In genomic region chr6:39312912-39313525, GRCh38 we compare ENCODE assay signal across 13 cellular contexts. TPM values are rescaled to one million over a fixed set of nuclear protein-coding genes. Genes with fewer than 3 reads are reported as not detected.
DNase-seq lines count a peak whose midpoint lies in the region; ATAC-seq, FAIRE-seq and TF ChIP-seq lines count a peak whose summit lies in the region.
"Had no signal": no experiment of that assay in that cellular context is flagged by ENCODE, and none has a peak within 500 bp of the region (broad histone marks: within the 10 kb centered on the region; RNA-seq: fewer than 3 reads in every experiment).

No MANE protein-coding gene starts in this region.

- H3K36me3 ChIP-seq in HUES64 (ENCODE audit: insufficient read depth, low read length): no peaks in the 10 kb centered on the region
- no peaks in the 10 kb centered on the region for H3K36me3 ChIP-seq in ascending aorta
- H3K36me3 ChIP-seq in stomach: no peaks in the 10 kb centered on the region
- H3K36me3 ChIP-seq: transverse colon had no signal

- H3K36me3 Mint-ChIP-seq in immature natural killer cell: no peaks in the 10 kb centered on the region

- DNase-seq in ascending aorta (ENCODE audit: low spot score in 2 of 2): peak in 1 of 2 donors; percentile 83
- DNase-seq in immature natural killer cell: no peak
- DNase-seq in stomach: no peak
- DNase-seq in frontal cortex (ENCODE audit: low spot score in 2 of 2): no peak
- no peak for DNase-seq in GM19238 (ENCODE audit: insufficient read length, low spot score)
- DNase-seq in GM13977 (ENCODE audit: low spot score): no peak
- DNase-seq: NCI-H1105 treated with DMSO at 0.1 percent for 48 hours, transverse colon had no signal

- peak overlapping the region; percentile 62 for H3K4me3 ChIP-seq in HUES64 (ENCODE audit: low read length)
- H3K4me3 ChIP-seq in ascending aorta: peak overlapping the region; percentile 46 to 71
- peak overlapping the region; percentile 30 to 49 (median 40) for H3K4me3 ChIP-seq in stomach

- H3K9ac ChIP-seq in HUES64 (ENCODE audit: low read depth, low read length): peak overlapping the region; percentile 68

- peaks cover 6 to 15% (median 9%) of the 10 kb centered on the region in 3 donors for H3K27me3 Mint-ChIP-seq in immature natural killer cell (ENCODE audit: low read depth in 3 of 3)

- no peak for TF ChIP-seq CTCF in ascending aorta (IDR thresholded peaks at IDR 0.05)
- no peak for TF ChIP-seq CTCF in stomach (IDR thresholded peaks at IDR 0.05)
- TF ChIP-seq CTCF in GM13977 (IDR thresholded peaks at IDR 0.05; ENCODE audit: extremely low read depth, insufficient read depth, missing control alignments): no peak

- H3K27ac ChIP-seq in HUES64 (ENCODE audit: low read depth, low read length): no peak overlapping the region
- peak overlapping the region; percentile 67 to 75 for H3K27ac ChIP-seq in ascending aorta
- H3K27ac ChIP-seq in stomach: no peak overlapping the region
- H3K27ac ChIP-seq: transverse colon had no signal

- no peaks in the 10 kb centered on the region for H3K9me3 ChIP-seq in HUES64 (ENCODE audit: insufficient read depth, low read depth, low read length)
- H3K9me3 ChIP-seq in ascending aorta: no peaks in the 10 kb centered on the region
- H3K9me3 ChIP-seq in stomach: no peaks in the 10 kb centered on the region
- H3K9me3 ChIP-seq: transverse colon had no signal

- in situ Hi-C loops in GM13977 (cut with MboI; ENCODE audit: low pct_unique_long_range_greater_than_20kb, low sequenced_read_pairs, unreplicated experiment): loop anchor here (25.0 kb wide), 2 partner anchors 326 to 451 kb away; no protein-coding TSS in a partner anchor

- no peak for TF ChIP-seq POLR2A in stomach (IDR thresholded peaks at IDR 0.05)

- H3K27ac Mint-ChIP-seq in immature natural killer cell: no peak overlapping the region

- intact Hi-C loops in ascending aorta (cut with DNase I): no loop called here
- intact Hi-C loops in stomach (cut with DNase I; ENCODE audit: low total_unique reads): loop anchor here (10.0 kb wide), 1 partner anchor 338 kb away; no protein-coding TSS in a partner anchor

- no peak for ATAC-seq in HG03135 (IDR thresholded peaks at IDR 0.05; ENCODE audit: unreplicated experiment)

- no peak for TF ChIP-seq EP300 in stomach (IDR thresholded peaks at IDR 0.05)

- no peaks in the 10 kb centered on the region for H3K9me3 Mint-ChIP-seq in immature natural killer cell

- H3K27me3 ChIP-seq in HUES64 (ENCODE audit: insufficient read depth, low read length): peaks cover 62% of the 10 kb centered on the region
- no peaks in the 10 kb centered on the region for H3K27me3 ChIP-seq in ascending aorta
- H3K27me3 ChIP-seq in stomach: peaks cover 5 to 79% (median 32%) of the 10 kb centered on the region in 3 donors

- 35% methylated on average over 45 of the region's 45 CpGs for WGBS in HUES64
- 3 to 17% (median 11%) methylated on average over 27 to 45 of the region's 45 CpGs for WGBS in stomach, 5 donors

- peak overlapping the region in 4 of 5 donors; percentile 46 to 76 (median 59) for H3K4me3 Mint-ChIP-seq in immature natural killer cell

- H3K4me1 Mint-ChIP-seq in immature natural killer cell: peaks cover 0 to 10% of the 10 kb centered on the region in 2 donors

- H3K4me1 ChIP-seq in HUES64 (ENCODE audit: insufficient read depth, low read length): no peaks in the 10 kb centered on the region; the same call in 1 of the 2 replicates
- H3K4me1 ChIP-seq in ascending aorta: peaks cover 0 to 6% of the 10 kb centered on the region in 2 donors
- peaks cover 13 to 26% (median 20%) of the 10 kb centered on the region in 4 donors for H3K4me1 ChIP-seq in stomach

- FAIRE-seq in frontal cortex (lab: Jason Lieb, UNC): no peak
- FAIRE-seq: D721Med, islet of Langerhans had no signal

RNA-seq across cellular contexts. Expression of gene KCNK17, which starts 1.2 kb away (rescaled TPM):
- polyA plus RNA-seq in HUES64 (2013, experiment 1 of 2): 1.2 TPM
- polyA plus RNA-seq in HUES64 (2013, experiment 2 of 2): 0.89 TPM
- total RNA-seq in ascending aorta (not detected), stomach (1 to 10 TPM in 1 of 5 donors, not detected in 4; 1.1 TPM), frontal cortex (0.41 TPM)
- polyA plus RNA-seq in immature natural killer cell (1 to 10 TPM in 1 of 3 donors, under 1 TPM in 1, not detected in 1; 0.53 to 1.1 TPM), stomach (under 1 TPM; 0.15 to 0.68 (median 0.46) TPM)
- total RNA-seq: T-helper 1 cell treated with Interleukin-12 subunit alpha and Interleukin-12 subunit beta and Interleukin-4 antibody, amounts not matched to agents 30 ng/mL and 1 ng/mL, for 36 hours had no signal

RNA-seq across cellular contexts. Expression of gene KCNK16, which starts 9.5 kb away (rescaled TPM):
- polyA plus RNA-seq in HUES64 (2013, experiment 1 of 2): not detected
- not detected for polyA plus RNA-seq in HUES64 (2013, experiment 2 of 2)
- total RNA-seq in ascending aorta: not detected
- not detected for polyA plus RNA-seq in immature natural killer cell
- under 1 TPM in 1 of 5 donors, not detected in 4; 0.73 TPM for total RNA-seq in stomach
- polyA plus RNA-seq in stomach: under 1 TPM in 1 of 3 donors, not detected in 2; 0.37 TPM
- total RNA-seq in frontal cortex: not detected
- total RNA-seq: T-helper 1 cell treated with Interleukin-12 subunit alpha and Interleukin-12 subunit beta and Interleukin-4 antibody, amounts not matched to agents 30 ng/mL and 1 ng/mL, for 36 hours; transverse colon had no signal

Comparison
In these comparisons a context has a peak if more than half of its experiments do, and no peak if none do; other contexts are left out.
1. H3K27ac ChIP-seq: peak in ascending aorta (2 of 2); none in HUES64 (single experiment) and stomach (0 of 5).
2. Peak in every context shown above with its lines, with median percentiles within 50 percentile points of each other: H3K4me3 ChIP-seq.